11 cellular contexts compared by ENCODE assay signal in the genomic region with DNA sequence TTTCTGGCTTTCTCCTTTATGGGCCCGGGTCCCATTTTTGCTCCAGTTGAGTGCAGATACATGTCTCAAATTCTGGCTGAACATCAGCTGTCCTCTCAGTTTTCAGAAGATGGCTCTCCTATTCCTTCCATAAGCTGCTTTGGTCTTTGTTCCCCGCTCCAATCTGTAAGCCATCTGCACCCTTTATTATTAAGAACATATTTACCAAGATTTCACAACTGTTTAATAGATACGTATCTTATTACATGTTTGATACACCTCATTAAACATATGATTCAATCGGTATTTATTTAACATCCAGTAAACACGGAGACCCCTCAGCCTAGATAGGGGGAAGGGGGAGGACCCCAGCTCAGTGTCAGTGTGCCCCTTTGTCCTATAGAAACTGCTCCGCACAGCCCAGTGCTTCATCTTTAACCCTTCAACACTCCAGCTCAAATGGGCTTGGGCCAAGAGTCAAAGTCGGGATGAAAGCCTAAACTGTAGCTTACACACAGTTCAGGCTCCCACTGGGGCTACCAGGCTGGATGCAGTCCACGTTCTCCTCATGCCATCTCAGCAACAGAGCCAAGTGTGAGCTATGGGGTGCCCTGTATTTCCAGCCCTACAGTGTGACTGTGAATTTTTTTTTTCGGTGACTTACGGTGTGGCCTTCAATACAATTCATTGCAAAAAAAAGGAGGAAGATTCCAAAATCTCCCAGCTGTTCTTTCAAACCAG.
DNase-seq lines count a peak whose midpoint lies in the region; ATAC-seq and TF ChIP-seq lines count a peak whose summit lies in the region.
"Had no signal": no experiment of that assay in that cellular context is flagged by ENCODE, and none has a peak within 500 bp of the region (broad histone marks: within the 10 kb centered on the region; RNA-seq: fewer than 3 reads in every experiment).

No MANE protein-coding gene starts in this region.

- no peak overlapping the region for H3K4me3 ChIP-seq in SK-N-SH (ENCODE audit: low read depth in 2 of 2, low read length in 1 of 2)
- H3K4me3 ChIP-seq: esophagus squamous epithelium, PC-9 had no signal

- H3K27me3 ChIP-seq in SK-N-SH (ENCODE audit: insufficient read depth) = no peaks in the 10 kb centered on the region
- H3K27me3 ChIP-seq: esophagus squamous epithelium had no signal

- POLR2A ChIA-PET in SK-N-SH (lab: Yijun Ruan, JAX) = no interaction called here

- CTCF ChIA-PET in SK-N-SH (lab: Yijun Ruan, JAX) = interaction anchor here (1.5 to 1.8 kb wide), 2 partner anchors 12 to 530 kb away, joined by 3 to 5 read pairs; no protein-coding TSS in a partner anchor

- no peaks in the 10 kb centered on the region for H3K79me2 ChIP-seq in SK-N-SH (ENCODE audit: insufficient read depth)

- no peaks in the 10 kb centered on the region for H3K9me2 ChIP-seq in SK-N-SH

- H2AFZ ChIP-seq in SK-N-SH (ENCODE audit: low read depth) = no peak overlapping the region
- H2AFZ ChIP-seq: PC-9 had no signal

- TF ChIP-seq CTCF in SK-N-SH (IDR thresholded peaks at IDR 0.05) = no peak

- H3K4me1 ChIP-seq in SK-N-SH (ENCODE audit: control insufficient read depth in 1 of 2, insufficient read depth in 2 of 2, low read depth in 1 of 2, low read length in 1 of 2) = peaks cover 4 to 19% of the 10 kb centered on the region in 2 experiments; a peak in 2 of 4 replicates

- peak overlapping the region in 1 of 2 experiments; percentile 85; a peak in 1 of 4 replicates for H3K27ac ChIP-seq in SK-N-SH (ENCODE audit: low read depth in 2 of 2, low read length in 1 of 2)
- H3K27ac ChIP-seq: esophagus squamous epithelium, PC-9 had no signal

- no peak overlapping the region for H3K9ac ChIP-seq in SK-N-SH

- H3K36me3 ChIP-seq in SK-N-SH (replicated peaks in 1 of 2; ENCODE audit: control insufficient read depth in 1 of 2, insufficient read depth in 2 of 2, low read length in 1 of 2) = no peaks in the 10 kb centered on the region
- H3K36me3 ChIP-seq: esophagus squamous epithelium had no signal

- no peak for ATAC-seq in SK-N-SH treated with all-trans-retinoic acid at 6 μM for 48 hours

- DNase-seq in SK-N-SH = no peak
- DNase-seq in NCI-H345 treated with DMSO at 0.1 percent for 48 hours (lab: John Stamatoyannopoulos, UW; ENCODE audit: unreplicated experiment) = peak; percentile 67
- DNase-seq in fibroblast of peridontal ligament (ENCODE audit: extremely low read depth) = peak; percentile 77
- DNase-seq in stimulated activated CD4-positive, alpha-beta T cell treated with anti-CD3 and anti-CD28 coated beads, Interleukin-15, amount 100 ng/mL, for 24 hours = no peak
- DNase-seq in activated CD4-positive, alpha-beta T cell treated with anti-CD3 and anti-CD28 coated beads for 1 hour = no peak
- DNase-seq in activated T-cell treated with anti-CD3 and anti-CD28 coated beads, Interleukin-2, amount 50 U/mL, for 1 hour = no peak
- no peak for DNase-seq in A172 (ENCODE audit: low spot score)
- DNase-seq: activated T-cell treated with anti-CD3 and anti-CD28 coated beads, Interleukin-2, amount 50 U/mL, for 48 hours; esophagus squamous epithelium; PC-9 had no signal

- H3F3A ChIP-seq in SK-N-SH (replicated peaks; ENCODE audit: insufficient read depth) = peaks cover 27% of the 10 kb centered on the region

- TF ChIP-seq RAD21 in SK-N-SH (IDR thresholded peaks at IDR 0.05; ENCODE audit: low read length) = no peak

- 82% methylated on average over 8 of the region's 10 CpGs for WGBS in SK-N-SH (ENCODE audit: low lambda C conversion rate)

- TF ChIP-seq EP300 in SK-N-SH (IDR thresholded peaks at IDR 0.05; ENCODE audit: borderline replicate concordance in 1 of 2, low read depth in 1 of 2, low read length in 1 of 2) = no peak

- peak overlapping the region; percentile 54; the same call in 1 of the 2 replicates for H3K4me2 ChIP-seq in SK-N-SH
- H3K4me2 ChIP-seq: PC-9 had no signal

- no peaks in the 10 kb centered on the region for H3K9me3 ChIP-seq in SK-N-SH

- H4K20me1 ChIP-seq in SK-N-SH (ENCODE audit: insufficient read depth) = no peaks in the 10 kb centered on the region

TF ChIP-seq in SK-N-SH, 30 proteins besides CTCF, POLR2A, EP300 and RAD21:
- TF ChIP-seq, protein P1, sequence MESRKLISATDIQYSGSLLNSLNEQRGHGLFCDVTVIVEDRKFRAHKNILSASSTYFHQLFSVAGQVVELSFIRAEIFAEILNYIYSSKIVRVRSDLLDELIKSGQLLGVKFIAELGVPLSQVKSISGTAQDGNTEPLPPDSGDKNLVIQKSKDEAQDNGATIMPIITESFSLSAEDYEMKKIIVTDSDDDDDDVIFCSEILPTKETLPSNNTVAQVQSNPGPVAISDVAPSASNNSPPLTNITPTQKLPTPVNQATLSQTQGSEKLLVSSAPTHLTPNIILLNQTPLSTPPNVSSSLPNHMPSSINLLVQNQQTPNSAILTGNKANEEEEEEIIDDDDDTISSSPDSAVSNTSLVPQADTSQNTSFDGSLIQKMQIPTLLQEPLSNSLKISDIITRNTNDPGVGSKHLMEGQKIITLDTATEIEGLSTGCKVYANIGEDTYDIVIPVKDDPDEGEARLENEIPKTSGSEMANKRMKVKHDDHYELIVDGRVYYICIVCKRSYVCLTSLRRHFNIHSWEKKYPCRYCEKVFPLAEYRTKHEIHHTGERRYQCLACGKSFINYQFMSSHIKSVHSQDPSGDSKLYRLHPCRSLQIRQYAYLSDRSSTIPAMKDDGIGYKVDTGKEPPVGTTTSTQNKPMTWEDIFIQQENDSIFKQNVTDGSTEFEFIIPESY (IDR thresholded peaks at IDR 0.05; ENCODE audit: borderline replicate concordance, low read depth) = no peak
- TF ChIP-seq, protein P2, sequence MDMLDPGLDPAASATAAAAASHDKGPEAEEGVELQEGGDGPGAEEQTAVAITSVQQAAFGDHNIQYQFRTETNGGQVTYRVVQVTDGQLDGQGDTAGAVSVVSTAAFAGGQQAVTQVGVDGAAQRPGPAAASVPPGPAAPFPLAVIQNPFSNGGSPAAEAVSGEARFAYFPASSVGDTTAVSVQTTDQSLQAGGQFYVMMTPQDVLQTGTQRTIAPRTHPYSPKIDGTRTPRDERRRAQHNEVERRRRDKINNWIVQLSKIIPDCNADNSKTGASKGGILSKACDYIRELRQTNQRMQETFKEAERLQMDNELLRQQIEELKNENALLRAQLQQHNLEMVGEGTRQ (IDR thresholded peaks at IDR 0.05; ENCODE audit: borderline replicate concordance, low read depth, low read length) = no peak

TF ChIP-seq in SK-N-SH treated with all-trans-retinoic acid at 6 μM for 48 hours, 23 proteins besides CTCF, POLR2A, EP300 and RAD21:
- TF ChIP-seq ZC3H10 (CRISPR knock-in tag; IDR thresholded peaks at IDR 0.05) = no peak
- TF ChIP-seq ZNF565 (CRISPR knock-in tag; conservative IDR thresholded peaks at IDR 0.05; ENCODE audit: low read depth) = no peak
- no peak for TF ChIP-seq RARB (CRISPR knock-in tag; IDR thresholded peaks at IDR 0.05)
- TF ChIP-seq, protein P3, sequence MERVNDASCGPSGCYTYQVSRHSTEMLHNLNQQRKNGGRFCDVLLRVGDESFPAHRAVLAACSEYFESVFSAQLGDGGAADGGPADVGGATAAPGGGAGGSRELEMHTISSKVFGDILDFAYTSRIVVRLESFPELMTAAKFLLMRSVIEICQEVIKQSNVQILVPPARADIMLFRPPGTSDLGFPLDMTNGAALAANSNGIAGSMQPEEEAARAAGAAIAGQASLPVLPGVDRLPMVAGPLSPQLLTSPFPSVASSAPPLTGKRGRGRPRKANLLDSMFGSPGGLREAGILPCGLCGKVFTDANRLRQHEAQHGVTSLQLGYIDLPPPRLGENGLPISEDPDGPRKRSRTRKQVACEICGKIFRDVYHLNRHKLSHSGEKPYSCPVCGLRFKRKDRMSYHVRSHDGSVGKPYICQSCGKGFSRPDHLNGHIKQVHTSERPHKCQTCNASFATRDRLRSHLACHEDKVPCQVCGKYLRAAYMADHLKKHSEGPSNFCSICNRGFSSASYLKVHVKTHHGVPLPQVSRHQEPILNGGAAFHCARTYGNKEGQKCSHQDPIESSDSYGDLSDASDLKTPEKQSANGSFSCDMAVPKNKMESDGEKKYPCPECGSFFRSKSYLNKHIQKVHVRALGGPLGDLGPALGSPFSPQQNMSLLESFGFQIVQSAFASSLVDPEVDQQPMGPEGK (CRISPR knock-in tag; IDR thresholded peaks at IDR 0.05; ENCODE audit: borderline replicate concordance) = no peak
- no peak for TF ChIP-seq BACH2 (CRISPR knock-in tag; IDR thresholded peaks at IDR 0.05; ENCODE audit: borderline replicate concordance)
- TF ChIP-seq ZNF8 (CRISPR knock-in tag; IDR thresholded peaks at IDR 0.05) = no peak
- TF ChIP-seq ZFP30 (CRISPR knock-in tag; IDR thresholded peaks at IDR 0.05) = no peak
- TF ChIP-seq PPARA (CRISPR knock-in tag; IDR thresholded peaks at IDR 0.05; ENCODE audit: borderline replicate concordance) = no peak
- no peak for TF ChIP-seq ZFP3 (CRISPR knock-in tag; IDR thresholded peaks at IDR 0.05)
- no peak for TF ChIP-seq TOX (CRISPR knock-in tag; IDR thresholded peaks at IDR 0.05; ENCODE audit: borderline replicate concordance)
- no peak for TF ChIP-seq GLIS3 (CRISPR knock-in tag; IDR thresholded peaks at IDR 0.05)
- no peak for TF ChIP-seq SNAI2 (CRISPR knock-in tag; IDR thresholded peaks at IDR 0.05)
- no peak for TF ChIP-seq CSDC2 (CRISPR knock-in tag; IDR thresholded peaks at IDR 0.05)
- TF ChIP-seq OSR1 (CRISPR knock-in tag; IDR thresholded peaks at IDR 0.05) = no peak
- TF ChIP-seq, protein P4, sequence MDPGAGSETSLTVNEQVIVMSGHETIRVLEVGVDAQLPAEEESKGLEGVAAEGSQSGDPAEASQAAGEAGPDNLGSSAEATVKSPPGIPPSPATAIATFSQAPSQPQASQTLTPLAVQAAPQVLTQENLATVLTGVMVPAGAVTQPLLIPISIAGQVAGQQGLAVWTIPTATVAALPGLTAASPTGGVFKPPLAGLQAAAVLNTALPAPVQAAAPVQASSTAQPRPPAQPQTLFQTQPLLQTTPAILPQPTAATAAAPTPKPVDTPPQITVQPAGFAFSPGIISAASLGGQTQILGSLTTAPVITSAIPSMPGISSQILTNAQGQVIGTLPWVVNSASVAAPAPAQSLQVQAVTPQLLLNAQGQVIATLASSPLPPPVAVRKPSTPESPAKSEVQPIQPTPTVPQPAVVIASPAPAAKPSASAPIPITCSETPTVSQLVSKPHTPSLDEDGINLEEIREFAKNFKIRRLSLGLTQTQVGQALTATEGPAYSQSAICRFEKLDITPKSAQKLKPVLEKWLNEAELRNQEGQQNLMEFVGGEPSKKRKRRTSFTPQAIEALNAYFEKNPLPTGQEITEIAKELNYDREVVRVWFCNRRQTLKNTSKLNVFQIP (CRISPR knock-in tag; IDR thresholded peaks at IDR 0.05; ENCODE audit: borderline replicate concordance, low read depth) = no peak
TF ChIP-seq in SK-N-SH treated with all-trans-retinoic acid at 6 μM for 48 hours: peak in this region for 0.

Comparison
In these comparisons a context has a peak if more than half of its experiments do, and no peak if none do; other contexts are left out.
1. DNase-seq: peak in NCI-H345 treated with DMSO at 0.1 percent for 48 hours (single experiment) and fibroblast of peridontal ligament (single experiment); none in SK-N-SH (single experiment), stimulated activated CD4-positive, alpha-beta T cell treated with anti-CD3 and anti-CD28 coated beads, Interleukin-15, amount 100 ng/mL, for 24 hours (single experiment), activated CD4-positive, alpha-beta T cell treated with anti-CD3 and anti-CD28 coated beads for 1 hour (single experiment), activated T-cell treated with anti-CD3 and anti-CD28 coated beads, Interleukin-2, amount 50 U/mL, for 1 hour (single experiment) and A172 (single experiment).